20 cellular contexts compared by ENCODE assay signal in genomic region chr13:89746554-89746953, GRCh38.
"Had no signal": no experiment of that assay in that cellular context is flagged by ENCODE, and none has a peak within 500 bp of the region (broad histone marks: within the 10 kb centered on the region; RNA-seq: fewer than 3 reads in every experiment).

No MANE protein-coding gene starts in this region.

- ATAC-seq: activated CD8-positive, alpha-beta T cell treated with anti-CD3 and anti-CD28 coated beads for 36 hours; effector memory CD8-positive, alpha-beta T cell; heart left ventricle; left cardiac atrium; stimulated activated memory B cell treated with anti-CD40 and anti-IgM and Interleukin-4, amounts not matched to agents 10 μg/mL and 1 μg/mL and 100 μg/mL, for 72 hours had no signal

- DNase-seq: activated B cell treated with CpG ODN at 0.5 μM for 24 hours; activated CD4-positive, alpha-beta T cell treated with anti-CD3 and anti-CD28 coated beads for 48 hours; activated CD8-positive, alpha-beta T cell treated with anti-CD3 and anti-CD28 coated beads for 36 hours; activated effector memory CD4-positive, alpha-beta T cell treated with anti-CD3 and anti-CD28 coated beads, Interleukin-2, amount 50 U/mL, for 16 hours; activated naive CD8-positive, alpha-beta T cell treated with anti-CD3 and anti-CD28 coated beads for 36 hours; activated T-cell treated with anti-CD3 and anti-CD28 coated beads, Interleukin-2, amount 50 U/mL, for 48 hours; anterior cingulate cortex; cerebellar nuclear complex; dermis blood vessel endothelial cell; effector memory CD8-positive, alpha-beta T cell; foreskin melanocyte; heart left ventricle; left cardiac atrium; ovary; stimulated activated CD4-positive, alpha-beta T cell treated with anti-CD3 and anti-CD28 coated beads, Interleukin-2, amount 100 ng/mL, for 48 hours; thyroid gland had no signal

- H3K4me1 ChIP-seq: heart left ventricle, thyroid gland had no signal

- H3K4me1 Mint-ChIP-seq: activated B cell treated with CpG ODN at 0.5 μM for 24 hours; activated naive CD8-positive, alpha-beta T cell treated with anti-CD3 and anti-CD28 coated beads for 36 hours; stimulated activated memory B cell treated with anti-CD40 and anti-IgM and Interleukin-4, amounts not matched to agents 10 μg/mL and 1 μg/mL and 100 μg/mL, for 72 hours had no signal

- H3K27ac Mint-ChIP-seq: activated B cell treated with CpG ODN at 0.5 μM for 24 hours; activated CD8-positive, alpha-beta T cell treated with anti-CD3 and anti-CD28 coated beads for 36 hours; activated naive CD8-positive, alpha-beta T cell treated with anti-CD3 and anti-CD28 coated beads for 36 hours; effector memory CD8-positive, alpha-beta T cell; stimulated activated memory B cell treated with anti-CD40 and anti-IgM and Interleukin-4, amounts not matched to agents 10 μg/mL and 1 μg/mL and 100 μg/mL, for 72 hours; T-helper 1 cell treated with Interleukin-12 subunit alpha and Interleukin-12 subunit beta and Interleukin-4 antibody, amounts not matched to agents 30 μg/mL and 1 μg/mL, for 36 hours had no signal

- H3K4me3 Mint-ChIP-seq: activated B cell treated with CpG ODN at 0.5 μM for 24 hours; activated CD8-positive, alpha-beta T cell treated with anti-CD3 and anti-CD28 coated beads for 36 hours; activated naive CD8-positive, alpha-beta T cell treated with anti-CD3 and anti-CD28 coated beads for 36 hours; effector memory CD8-positive, alpha-beta T cell; neural crest cell; stimulated activated memory B cell treated with anti-CD40 and anti-IgM and Interleukin-4, amounts not matched to agents 10 μg/mL and 1 μg/mL and 100 μg/mL, for 72 hours; T-helper 1 cell treated with Interleukin-12 subunit alpha and Interleukin-12 subunit beta and Interleukin-4 antibody, amounts not matched to agents 30 μg/mL and 1 μg/mL, for 36 hours had no signal

- H3K27me3 Mint-ChIP-seq: activated B cell treated with CpG ODN at 0.5 μM for 24 hours; activated CD8-positive, alpha-beta T cell treated with anti-CD3 and anti-CD28 coated beads for 36 hours; activated naive CD8-positive, alpha-beta T cell treated with anti-CD3 and anti-CD28 coated beads for 36 hours; effector memory CD8-positive, alpha-beta T cell; stimulated activated memory B cell treated with anti-CD40 and anti-IgM and Interleukin-4, amounts not matched to agents 10 μg/mL and 1 μg/mL and 100 μg/mL, for 72 hours had no signal

- H3K9me3 Mint-ChIP-seq: neural crest cell; stimulated activated memory B cell treated with anti-CD40 and anti-IgM and Interleukin-4, amounts not matched to agents 10 μg/mL and 1 μg/mL and 100 μg/mL, for 72 hours; T-helper 1 cell treated with Interleukin-12 subunit alpha and Interleukin-12 subunit beta and Interleukin-4 antibody, amounts not matched to agents 30 μg/mL and 1 μg/mL, for 36 hours had no signal

- H3K36me3 Mint-ChIP-seq: activated naive CD8-positive, alpha-beta T cell treated with anti-CD3 and anti-CD28 coated beads for 36 hours; stimulated activated memory B cell treated with anti-CD40 and anti-IgM and Interleukin-4, amounts not matched to agents 10 μg/mL and 1 μg/mL and 100 μg/mL, for 72 hours had no signal

- H3K27me3 ChIP-seq: heart left ventricle, ovary, thyroid gland had no signal

- H3K4me3 ChIP-seq: heart left ventricle, ovary, thyroid gland had no signal

- H3K36me3 ChIP-seq: heart left ventricle, ovary, thyroid gland had no signal

- H3K9me3 ChIP-seq: heart left ventricle, ovary, thyroid gland had no signal

- H3K27ac ChIP-seq: epithelial cell of prostate, heart left ventricle, ovary, thyroid gland had no signal
